Comparison of ENCODE assay signal across 6 cellular contexts in genomic region chr11:62883677-62884076, GRCh38. TPM values are rescaled to one million over a fixed set of nuclear protein-coding genes. Genes with fewer than 3 reads are reported as not detected.
A peak's percentile ranks its signal among the peaks of the same experiment; 100 is the strongest.
DNase-seq lines count a peak whose midpoint lies in the region; FAIRE-seq and TF ChIP-seq lines count a peak whose summit lies in the region.

No MANE protein-coding gene starts in this region.

- H3K9me3 ChIP-seq in endothelial cell of umbilical vein (replicated peaks; ENCODE audit: control insufficient read depth, insufficient read depth, low read length), result no peaks in the 10 kb centered on the region
- no peaks in the 10 kb centered on the region for H3K9me3 ChIP-seq in stomach smooth muscle (ENCODE audit: control insufficient read depth in 2 of 2, low read length in 2 of 2)

- peaks cover 5% of the 10 kb centered on the region for H4K20me1 ChIP-seq in endothelial cell of umbilical vein (replicated peaks; ENCODE audit: control insufficient read depth, extremely low read depth, insufficient read depth, low read length)

- H3K79me2 ChIP-seq in endothelial cell of umbilical vein (ENCODE audit: control insufficient read depth, insufficient read depth, low read length), result peaks cover 56% of the 10 kb centered on the region

- DNase-seq in T-helper 2 cell treated with Interferon-gamma antibody and Interleukin-4, amounts not matched to agents 5 μg/mL and 100 μg/mL, for 36 hours (ENCODE audit: low spot score), result no peak
- DNase-seq in T-helper 2 cell (no peak), endothelial cell of umbilical vein (ENCODE audit: low read depth, low spot score) (no peak), NCI-H1930 (lab: John Stamatoyannopoulos, UW) (no peak), HEK293T (ENCODE audit: extremely low spot score) (no peak)

- H3K4me1 Mint-ChIP-seq in T-helper 2 cell treated with Interferon-gamma antibody and Interleukin-4, amounts not matched to agents 5 μg/mL and 100 μg/mL, for 36 hours (ENCODE audit: low read depth), result peaks cover 51% of the 10 kb centered on the region

- H3K27ac ChIP-seq in endothelial cell of umbilical vein (ENCODE audit: insufficient read depth, low read depth, low read length) (peak overlapping the region; percentile 100), stomach smooth muscle (ENCODE audit: low read length) (peak overlapping the region; percentile 41)

- no peaks in the 10 kb centered on the region for H3K9me3 Mint-ChIP-seq in T-helper 2 cell treated with Interferon-gamma antibody and Interleukin-4, amounts not matched to agents 5 μg/mL and 100 μg/mL, for 36 hours

- H2AFZ ChIP-seq in endothelial cell of umbilical vein (ENCODE audit: low read depth, low read length), result no peak overlapping the region

- H3K4me2 ChIP-seq in endothelial cell of umbilical vein (ENCODE audit: insufficient read depth, low read length), result peak overlapping the region; percentile 94

- no peaks in the 10 kb centered on the region for H3K27me3 ChIP-seq in endothelial cell of umbilical vein (ENCODE audit: control insufficient read depth in 2 of 2, insufficient read depth in 2 of 2, low read length in 2 of 2)
- no peaks in the 10 kb centered on the region for H3K27me3 ChIP-seq in stomach smooth muscle (ENCODE audit: control insufficient read depth in 1 of 2, insufficient read depth in 2 of 2, low read length in 2 of 2)

- dilution Hi-C loops in endothelial cell of umbilical vein (cut with MboI; ENCODE audit: extremely low pct_ligation_motif_present, low sequenced_read_pairs), result no loop called here

- peak overlapping the region in 2 of 3 experiments; percentile 75 to 100 for H3K4me3 ChIP-seq in endothelial cell of umbilical vein (replicated peaks in 1 of 3; ENCODE audit: insufficient read depth in 1 of 3, low read depth in 1 of 3, low read length in 3 of 3)
- H3K4me3 ChIP-seq in stomach smooth muscle (ENCODE audit: low read length in 2 of 2), result peak overlapping the region; percentile 38 to 40

- intact Hi-C loops in endothelial cell of umbilical vein (cut with micrococcal nuclease), result loop anchor here (5.0 kb wide), 3 partner anchors 111 to 486 kb away; partner anchors contain the start of genes HNRNPUL2, TAF6L and TTC9C

- no peak for FAIRE-seq in endothelial cell of umbilical vein (lab: Jason Lieb, UNC)

- no peak for TF ChIP-seq POLR2A in endothelial cell of umbilical vein (IDR thresholded peaks at IDR 0.05; ENCODE audit: low read depth, low read length)

- BruUV-seq in endothelial cell of umbilical vein (replicated peaks; lab: Mats Ljungman, UMichigan), result no TSS peak

- peaks cover 69% of the 10 kb centered on the region for H3K36me3 Mint-ChIP-seq in T-helper 2 cell treated with Interferon-gamma antibody and Interleukin-4, amounts not matched to agents 5 μg/mL and 100 μg/mL, for 36 hours (ENCODE audit: low read depth)

- peak overlapping the region; percentile 71 for H3K27ac Mint-ChIP-seq in T-helper 2 cell treated with Interferon-gamma antibody and Interleukin-4, amounts not matched to agents 5 μg/mL and 100 μg/mL, for 36 hours

- peak overlapping the region; percentile 44 for H3K9ac ChIP-seq in endothelial cell of umbilical vein (replicated peaks; ENCODE audit: extremely low read depth, insufficient read depth, low read length)
- peak overlapping the region; percentile 16 to 66 for H3K9ac ChIP-seq in stomach smooth muscle (ENCODE audit: low read length in 2 of 2)

- no peaks in the 10 kb centered on the region for H3K9me1 ChIP-seq in endothelial cell of umbilical vein (replicated peaks; ENCODE audit: control insufficient read depth, extremely low read depth, insufficient read depth, low read length)

- no peaks in the 10 kb centered on the region for H3K27me3 Mint-ChIP-seq in T-helper 2 cell treated with Interferon-gamma antibody and Interleukin-4, amounts not matched to agents 5 μg/mL and 100 μg/mL, for 36 hours (ENCODE audit: low read depth)

- H3K4me1 ChIP-seq in endothelial cell of umbilical vein (ENCODE audit: control insufficient read depth, extremely low read depth, insufficient read depth, low read length) (peaks cover 52% of the 10 kb centered on the region), stomach smooth muscle (ENCODE audit: control insufficient read depth, insufficient read depth, low read length) (peaks cover 41% of the 10 kb centered on the region)

- TF ChIP-seq CTCF in endothelial cell of umbilical vein (IDR thresholded peaks at IDR 0.05; ENCODE audit: extremely low read depth in 1 of 2, insufficient read depth in 1 of 2, low read depth in 1 of 2, low read length in 2 of 2), result no peak

- peaks cover 39 to 42% of the 10 kb centered on the region in 2 experiments for H3K36me3 ChIP-seq in endothelial cell of umbilical vein (ENCODE audit: control insufficient read depth in 2 of 2, extremely low read depth in 1 of 2, insufficient read depth in 2 of 2, low read length in 2 of 2)
- H3K36me3 ChIP-seq in stomach smooth muscle (ENCODE audit: control insufficient read depth in 2 of 2, insufficient read depth in 2 of 2, low read length in 2 of 2), result peaks cover 55% of the 10 kb centered on the region in 2 donors

- CTCF ChIA-PET in endothelial cell of umbilical vein (lab: Charles Lee) (interaction anchor here (1.0 to 2.5 kb wide), 8 partner anchors 18 to 489 kb away, joined by 3 to 16 read pairs (median 5); no protein-coding TSS in a partner anchor), HEK293T (lab: Yijun Ruan, JAX) (interaction anchor here (0.7 to 2.1 kb wide), 3 partner anchors 58 to 97 kb away, joined by 3 to 9 read pairs (median 4); no protein-coding TSS in a partner anchor)

- H3K4me3 Mint-ChIP-seq in T-helper 2 cell treated with Interferon-gamma antibody and Interleukin-4, amounts not matched to agents 5 μg/mL and 100 μg/mL, for 36 hours, result peak overlapping the region; percentile 95

- POLR2A ChIA-PET in endothelial cell of umbilical vein (lab: Charles Lee) (interaction anchor here (1.1 to 1.9 kb wide), 2 partner anchors 27 to 42 kb away, joined by 3 to 20 read pairs; no protein-coding TSS in a partner anchor), HEK293T (lab: Yijun Ruan, JAX) (interaction anchor here (0.7 to 8.1 kb wide), 10 partner anchors 9 to 156 kb away, joined by 3 to 110 read pairs (median 6); partner anchors contain the start of genes HNRNPUL2, WDR74 and ZBTB3)

TF ChIP-seq in HEK293T, 16 proteins besides CTCF, POLR2A, EP300 and RAD21:
- TF ChIP-seq ARNT (IDR thresholded peaks at IDR 0.05) (no peak), FOXA1 (IDR thresholded peaks at IDR 0.05) (no peak), FOXK2 (IDR thresholded peaks at IDR 0.05) (no peak)
TF ChIP-seq in HEK293T: peak in this region for 0.

RNA-seq across cellular contexts. Expression of gene SLC3A2, which starts 3.0 kb away (rescaled TPM):
- total RNA-seq in endothelial cell of umbilical vein, result 190 and 208 TPM in 2 replicates
- 337 and 344 TPM in 2 replicates for polyA plus RNA-seq in endothelial cell of umbilical vein
- 198 and 221 TPM in 2 replicates for polyA plus RNA-seq in endothelial cell of umbilical vein (2011; cell fraction: cytosol; rRNA removed)
- 576 and 592 TPM in 2 replicates for polyA plus RNA-seq in endothelial cell of umbilical vein (2011; cell fraction: nucleus; rRNA removed)
- polyA plus RNA-seq in endothelial cell of umbilical vein (2012), result 149 and 184 TPM in 2 replicates
- 194 and 205 TPM in 2 replicates for polyA minus RNA-seq in endothelial cell of umbilical vein
- 579 TPM for polyA minus RNA-seq in endothelial cell of umbilical vein (2011; cell fraction: cytosol; rRNA and poly(A)+ RNA removed)
- 229 and 240 TPM in 2 replicates for polyA minus RNA-seq in endothelial cell of umbilical vein (2011; cell fraction: nucleus; rRNA and poly(A)+ RNA removed)

RNA-seq across cellular contexts. Expression of gene CHRM1, which starts 37.5 kb away (rescaled TPM):
- not detected in 2 replicates for total RNA-seq in endothelial cell of umbilical vein
- not detected in 2 replicates for polyA plus RNA-seq in endothelial cell of umbilical vein
- not detected in 2 replicates for polyA plus RNA-seq in endothelial cell of umbilical vein (2011; cell fraction: cytosol; rRNA removed)
- polyA plus RNA-seq in endothelial cell of umbilical vein (2011; cell fraction: nucleus; rRNA removed), result not detected in 2 replicates
- polyA plus RNA-seq in endothelial cell of umbilical vein (2012), result not detected in 2 replicates
- polyA minus RNA-seq in endothelial cell of umbilical vein, result not detected in 2 replicates
- not detected for polyA minus RNA-seq in endothelial cell of umbilical vein (2011; cell fraction: cytosol; rRNA and poly(A)+ RNA removed)
- not detected in 2 replicates for polyA minus RNA-seq in endothelial cell of umbilical vein (2011; cell fraction: nucleus; rRNA and poly(A)+ RNA removed)

RNA-seq across cellular contexts. Expression of gene WDR74, which starts 44.3 kb away (rescaled TPM):
- total RNA-seq in endothelial cell of umbilical vein, result 51.7 and 51.8 TPM in 2 replicates
- 44.7 and 44.8 TPM in 2 replicates for polyA plus RNA-seq in endothelial cell of umbilical vein
- polyA plus RNA-seq in endothelial cell of umbilical vein (2011; cell fraction: cytosol; rRNA removed), result 42.0 and 42.4 TPM in 2 replicates
- 86.8 and 87.9 TPM in 2 replicates for polyA plus RNA-seq in endothelial cell of umbilical vein (2011; cell fraction: nucleus; rRNA removed)
- polyA plus RNA-seq in endothelial cell of umbilical vein (2012), result 41.8 and 42.0 TPM in 2 replicates
- polyA minus RNA-seq in endothelial cell of umbilical vein, result 72.7 and 87.6 TPM in 2 replicates
- 87.2 TPM for polyA minus RNA-seq in endothelial cell of umbilical vein (2011; cell fraction: cytosol; rRNA and poly(A)+ RNA removed)
- 97.3 and 116 TPM in 2 replicates for polyA minus RNA-seq in endothelial cell of umbilical vein (2011; cell fraction: nucleus; rRNA and poly(A)+ RNA removed)

RNA-seq across cellular contexts. Expression of gene TEX54, which starts 51.0 kb away (rescaled TPM):
- total RNA-seq in endothelial cell of umbilical vein, result not detected in 2 replicates
- not detected in 2 replicates for polyA plus RNA-seq in endothelial cell of umbilical vein
- not detected in 2 replicates for polyA plus RNA-seq in endothelial cell of umbilical vein (2011; cell fraction: cytosol; rRNA removed)
- polyA plus RNA-seq in endothelial cell of umbilical vein (2011; cell fraction: nucleus; rRNA removed), result not detected in 2 replicates
- polyA plus RNA-seq in endothelial cell of umbilical vein (2012), result not detected in 2 replicates
- polyA minus RNA-seq in endothelial cell of umbilical vein, result not detected in 2 replicates
- polyA minus RNA-seq in endothelial cell of umbilical vein (2011; cell fraction: cytosol; rRNA and poly(A)+ RNA removed), result not detected
- not detected in 2 replicates for polyA minus RNA-seq in endothelial cell of umbilical vein (2011; cell fraction: nucleus; rRNA and poly(A)+ RNA removed)

RNA-seq across cellular contexts. Expression of gene STX5, which starts 51.8 kb away (rescaled TPM):
- 41.3 and 42.8 TPM in 2 replicates for total RNA-seq in endothelial cell of umbilical vein
- 46.4 and 50.7 TPM in 2 replicates for polyA plus RNA-seq in endothelial cell of umbilical vein
- polyA plus RNA-seq in endothelial cell of umbilical vein (2011; cell fraction: cytosol; rRNA removed), result 42.9 and 45.1 TPM in 2 replicates
- 42.6 and 48.9 TPM in 2 replicates for polyA plus RNA-seq in endothelial cell of umbilical vein (2011; cell fraction: nucleus; rRNA removed)
- 36.1 and 49.4 TPM in 2 replicates for polyA plus RNA-seq in endothelial cell of umbilical vein (2012)
- 59.2 and 65.6 TPM in 2 replicates for polyA minus RNA-seq in endothelial cell of umbilical vein
- 35.4 TPM for polyA minus RNA-seq in endothelial cell of umbilical vein (2011; cell fraction: cytosol; rRNA and poly(A)+ RNA removed)
- polyA minus RNA-seq in endothelial cell of umbilical vein (2011; cell fraction: nucleus; rRNA and poly(A)+ RNA removed), result 26.8 and 30.0 TPM in 2 replicates
